In the genomic region with DNA sequence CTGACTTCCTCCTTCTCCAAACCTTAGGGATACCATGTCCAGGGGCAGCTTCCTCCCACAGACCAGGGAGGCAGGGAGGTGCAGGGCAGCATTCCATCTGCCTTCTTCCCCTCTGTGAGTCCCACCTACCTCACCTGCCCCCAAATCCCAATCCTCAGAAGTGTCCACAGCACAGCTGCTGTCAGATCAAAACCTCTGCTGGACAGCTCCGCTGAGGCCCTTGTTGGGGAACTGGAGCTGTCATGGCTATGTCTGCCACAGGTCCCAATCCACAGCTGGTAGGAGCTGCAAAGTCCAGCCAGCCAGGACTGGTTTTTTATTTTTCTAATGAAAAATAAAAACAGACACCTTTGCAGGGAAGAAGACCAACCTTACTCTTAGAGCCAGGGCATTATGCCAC, we compare ENCODE assay signal across 23 cellular contexts. TPM values are rescaled to one million over a fixed set of nuclear protein-coding genes. Genes with fewer than 3 reads are reported as not detected.
DNase-seq lines count a peak whose midpoint lies in the region; ATAC-seq, FAIRE-seq and TF ChIP-seq lines count a peak whose summit lies in the region.
"Had no signal": no experiment of that assay in that cellular context is flagged by ENCODE, and none has a peak within 500 bp of the region (broad histone marks: within the 10 kb centered on the region; RNA-seq: fewer than 3 reads in every experiment).

No MANE protein-coding gene starts in this region.

- TF ChIP-seq POLR2A in H1 (IDR thresholded peaks at IDR 0.05; ENCODE audit: control extremely low read depth in 1 of 2, low read depth in 2 of 2, low read length in 2 of 2), result no peak

- no peaks in the 10 kb centered on the region for H3K9me3 ChIP-seq in SK-N-SH
- no peaks in the 10 kb centered on the region for H3K9me3 ChIP-seq in H1 (ENCODE audit: insufficient read depth in 2 of 2, low read depth in 1 of 2, low read length in 1 of 2)

- H3K4me2 ChIP-seq in SK-N-SH, result no peak overlapping the region
- no peak overlapping the region for H3K4me2 ChIP-seq in H1 (ENCODE audit: insufficient read depth in 1 of 2, low read depth in 2 of 2, low read length in 2 of 2)
- no peak overlapping the region for H3K4me2 ChIP-seq in mesendoderm (ENCODE audit: low read length)

- H3K56ac ChIP-seq in H1 (replicated peaks; ENCODE audit: insufficient read length, low read depth, low read length) (no peak overlapping the region), mesendoderm (ENCODE audit: low read length) (no peak overlapping the region)

- H3K18ac ChIP-seq in H1 (ENCODE audit: extremely low read depth, low read length), result no peak overlapping the region
- H3K18ac ChIP-seq in mesendoderm (ENCODE audit: low read length), result no peak overlapping the region

- CTCF ChIA-PET in SK-N-SH (lab: Yijun Ruan, JAX), result interaction anchor here (0.9 to 1.4 kb wide), 2 partner anchors 79 to 127 kb away, joined by 3 read pairs; no protein-coding TSS in a partner anchor
- CTCF ChIA-PET in H1 (lab: Charles Lee; ENCODE audit: partially characterized antibody), result interaction anchor here (0.7 to 2.1 kb wide), 7 partner anchors 11 to 133 kb away, joined by 3 to 9 read pairs (median 3); partner anchors contain the start of gene TBC1D21

- no peak for FAIRE-seq in H1 (lab: Jason Lieb, UNC)
- FAIRE-seq: H54 had no signal

- H4K91ac ChIP-seq in H1 (replicated peaks; ENCODE audit: insufficient read length, low read length), result no peak overlapping the region

- no peak overlapping the region for H3K9ac ChIP-seq in SK-N-SH
- H3K9ac ChIP-seq in H1 (replicated peaks in 1 of 4; ENCODE audit: extremely low read depth in 1 of 4, low read depth in 3 of 4, low read length in 3 of 4), result no peak overlapping the region
- H3K9ac ChIP-seq in mesendoderm (ENCODE audit: low read length), result no peak overlapping the region

- H3K4me1 ChIP-seq in SK-N-SH (ENCODE audit: control insufficient read depth in 1 of 2, insufficient read depth in 2 of 2, low read depth in 1 of 2, low read length in 1 of 2), result peaks cover 0 to 33% of the 10 kb centered on the region in 2 experiments; a peak in 1 of 4 replicates
- no peaks in the 10 kb centered on the region for H3K4me1 ChIP-seq in H1 (replicated peaks in 1 of 4; ENCODE audit: control insufficient read depth in 3 of 4, insufficient read depth in 4 of 4, low read length in 3 of 4)
- H3K4me1 ChIP-seq in mesendoderm (ENCODE audit: control insufficient read depth, low read depth, low read length), result no peaks in the 10 kb centered on the region

- no peaks in the 10 kb centered on the region for H3K36me3 Mint-ChIP-seq in glutamatergic neuron (ENCODE audit: unreplicated experiment)
- H3K36me3 Mint-ChIP-seq: CD4-positive, alpha-beta memory T cell had no signal

- ATAC-seq in SK-N-SH treated with all-trans-retinoic acid at 6 μM for 48 hours, result no peak

- H2BK15ac ChIP-seq in H1 (ENCODE audit: low read length) (no peak overlapping the region), mesendoderm (replicated peaks; ENCODE audit: low read depth) (no peak overlapping the region)

- H2AFZ ChIP-seq in SK-N-SH (ENCODE audit: low read depth) (no peak overlapping the region), H1 (ENCODE audit: low read length) (no peak overlapping the region)

- H3K23me2 ChIP-seq in H1 (ENCODE audit: low read depth, low read length), result no peaks in the 10 kb centered on the region

- no peaks in the 10 kb centered on the region for H3F3A ChIP-seq in SK-N-SH (replicated peaks; ENCODE audit: insufficient read depth)

- no peak overlapping the region for H4K8ac ChIP-seq in H1 (ENCODE audit: extremely low read depth, insufficient read depth, low read length)
- H4K8ac ChIP-seq in mesendoderm (ENCODE audit: low read depth, low read length), result no peak overlapping the region

- H3K79me1 ChIP-seq in H1 (ENCODE audit: low read depth, low read length), result no peaks in the 10 kb centered on the region
- H3K79me1 ChIP-seq in mesendoderm (ENCODE audit: low read length), result no peaks in the 10 kb centered on the region

- no peak overlapping the region for H2BK12ac ChIP-seq in H1 (ENCODE audit: low read depth, low read length)

- no peak for DNase-seq in SK-N-SH
- DNase-seq in H1 (ENCODE audit: low read depth in 1 of 2, low spot score in 2 of 2), result no peak
- peak; percentile 33 for DNase-seq in mesendoderm
- DNase-seq in GM10266 (ENCODE audit: extremely low spot score), result no peak
- DNase-seq in T-helper 2 cell, result no peak
- DNase-seq in glutamatergic neuron, result no peak
- DNase-seq: Calu3; CD4-positive, alpha-beta memory T cell; DMS53; IMR-90; NCI-H1105; NCI-H1694 treated with DMSO at 0.1 percent for 48 hours; NCI-H345; NCI-H526 treated with DMSO at 0.1 percent for 48 hours; OCI-M1; RPMI8226 had no signal

- POLR2A ChIA-PET in SK-N-SH (lab: Yijun Ruan, JAX) (no interaction called here), H1 (lab: Charles Lee; ENCODE audit: partially characterized antibody) (no interaction called here)

- no peak overlapping the region for H3K4ac ChIP-seq in H1 (replicated peaks; ENCODE audit: insufficient read length, low read depth, low read length)
- no peak overlapping the region for H3K4ac ChIP-seq in mesendoderm (ENCODE audit: low read depth, low read length)

- no peak overlapping the region for H2BK120ac ChIP-seq in H1 (replicated peaks; ENCODE audit: low read depth, low read length)
- no peak overlapping the region for H2BK120ac ChIP-seq in mesendoderm (ENCODE audit: low read depth, low read length)

- H3K9me3 Mint-ChIP-seq in glutamatergic neuron (ENCODE audit: unreplicated experiment), result no peaks in the 10 kb centered on the region
- H3K9me3 Mint-ChIP-seq: CD4-positive, alpha-beta memory T cell had no signal

- peaks cover 5% of the 10 kb centered on the region for H3K27me3 Mint-ChIP-seq in glutamatergic neuron (ENCODE audit: unreplicated experiment)

- H3K4me3 ChIP-seq in SK-N-SH (ENCODE audit: low read depth in 2 of 2, low read length in 1 of 2) (no peak overlapping the region), H1 (ENCODE audit: extremely low read depth in 1 of 4, insufficient read depth in 2 of 4, low read depth in 3 of 4, low read length in 4 of 4) (no peak overlapping the region), mesendoderm (ENCODE audit: low read length) (no peak overlapping the region)

- 86% methylated on average over 1 of the region's 1 CpG for WGBS in SK-N-SH (ENCODE audit: low lambda C conversion rate)
- 100% methylated on average over 1 of the region's 1 CpG; no CpG with 5 or more reads in 1 of the 2 experiments for WGBS in H1 (ENCODE audit: extremely low coverage in 1 of 2, insufficient coverage in 1 of 2, insufficient read length in 1 of 2, insufficient replicate concordance in 2 of 2, low coverage in 1 of 2, low lambda C conversion rate in 2 of 2, missing lambda C conversion rate in 1 of 2), 2 experiments
- no CpG with 5 or more reads among the region's 1 CpG for WGBS in mesendoderm (ENCODE audit: extremely low coverage, insufficient coverage, low lambda C conversion rate)

- H3K14ac ChIP-seq in H1 (ENCODE audit: insufficient read length), result no peak overlapping the region

- TF ChIP-seq CTCF in SK-N-SH (IDR thresholded peaks at IDR 0.05) (no peak), H1 (IDR thresholded peaks at IDR 0.05; ENCODE audit: control extremely low read depth in 1 of 3, insufficient read depth in 1 of 3, low read depth in 1 of 3, low read length in 3 of 3) (no peak), GM10266 (IDR thresholded peaks at IDR 0.05; ENCODE audit: control insufficient read depth, insufficient read depth, low read depth, missing control alignments) (no peak), glutamatergic neuron (IDR thresholded peaks at IDR 0.05; ENCODE audit: partially characterized antibody, unreplicated experiment) (no peak)

- TF ChIP-seq EP300 in SK-N-SH (IDR thresholded peaks at IDR 0.05; ENCODE audit: borderline replicate concordance in 1 of 2, low read depth in 1 of 2, low read length in 1 of 2) (no peak), Ishikawa (IDR thresholded peaks at IDR 0.05; ENCODE audit: borderline replicate concordance) (no peak), H1 (IDR thresholded peaks at IDR 0.05; ENCODE audit: borderline replicate concordance in 1 of 2, low read depth in 2 of 2, low read length in 2 of 2) (no peak)

- H3K27me3 ChIP-seq in SK-N-SH (ENCODE audit: insufficient read depth) (peaks cover 11% of the 10 kb centered on the region; the same call in 1 of the 2 replicates), H1 (replicated peaks in 1 of 4; ENCODE audit: control insufficient read depth in 3 of 4, extremely low read depth in 1 of 4, insufficient read depth in 3 of 4, low read length in 3 of 4) (no peaks in the 10 kb centered on the region), mesendoderm (ENCODE audit: insufficient read depth, low read length, poor library complexity) (no peaks in the 10 kb centered on the region)

- H3K23ac ChIP-seq in H1 (ENCODE audit: insufficient read length), result no peak overlapping the region
- no peak overlapping the region for H3K23ac ChIP-seq in mesendoderm (ENCODE audit: low read length)

- H4K20me1 ChIP-seq in SK-N-SH (ENCODE audit: insufficient read depth) (no peaks in the 10 kb centered on the region), H1 (replicated peaks in 1 of 2; ENCODE audit: control insufficient read depth in 1 of 2, insufficient read depth in 2 of 2, low read length in 2 of 2) (peaks cover 0 to 2% of the 10 kb centered on the region in 2 experiments)

- no peaks in the 10 kb centered on the region for H3K36me3 ChIP-seq in SK-N-SH (replicated peaks in 1 of 2; ENCODE audit: control insufficient read depth in 1 of 2, insufficient read depth in 2 of 2, low read length in 1 of 2)
- H3K36me3 ChIP-seq in H1 (ENCODE audit: control insufficient read depth in 2 of 4, insufficient read depth in 4 of 4, low read length in 3 of 4), result no peaks in the 10 kb centered on the region
- H3K36me3 ChIP-seq in mesendoderm (ENCODE audit: control insufficient read depth, insufficient read depth, low read length), result no peaks in the 10 kb centered on the region

- H2BK5ac ChIP-seq in H1 (ENCODE audit: low read depth, low read length), result no peak overlapping the region
- no peak overlapping the region for H2BK5ac ChIP-seq in mesendoderm (ENCODE audit: low read length)

- no peak for TF ChIP-seq RAD21 in SK-N-SH (IDR thresholded peaks at IDR 0.05; ENCODE audit: low read length)
- no peak for TF ChIP-seq RAD21 in Ishikawa (IDR thresholded peaks at IDR 0.05; ENCODE audit: low read depth)
- no peak for TF ChIP-seq RAD21 in H1 (IDR thresholded peaks at IDR 0.05 in 1 of 2, conservative IDR thresholded peaks at IDR 0.05 in 1 of 2; ENCODE audit: low read depth in 2 of 2, low read length in 2 of 2)

- no peak overlapping the region for H2BK20ac ChIP-seq in H1 (ENCODE audit: low read length)

- no peaks in the 10 kb centered on the region for H3K4me1 Mint-ChIP-seq in glutamatergic neuron (ENCODE audit: low read depth, unreplicated experiment)
- H3K4me1 Mint-ChIP-seq: CD4-positive, alpha-beta memory T cell had no signal

- H3K27ac Mint-ChIP-seq in glutamatergic neuron (ENCODE audit: unreplicated experiment), result no peak overlapping the region
- H3K27ac Mint-ChIP-seq: CD4-positive, alpha-beta memory T cell had no signal

- H3K79me2 ChIP-seq in SK-N-SH (ENCODE audit: insufficient read depth) (no peaks in the 10 kb centered on the region), H1 (ENCODE audit: control insufficient read depth in 1 of 2, insufficient read depth in 2 of 2, low read length in 2 of 2) (no peaks in the 10 kb centered on the region), mesendoderm (ENCODE audit: control insufficient read depth, insufficient read depth, low read length) (no peaks in the 10 kb centered on the region)

- H3K27ac ChIP-seq in SK-N-SH (ENCODE audit: low read depth in 2 of 2, low read length in 1 of 2) (no peak overlapping the region), H1 (ENCODE audit: low read depth, low read length) (no peak overlapping the region), mesendoderm (ENCODE audit: low read depth, low read length) (no peak overlapping the region)
- H3K27ac ChIP-seq: 22Rv1 had no signal

- no peak overlapping the region for H3K4me3 Mint-ChIP-seq in glutamatergic neuron (ENCODE audit: unreplicated experiment)
- H3K4me3 Mint-ChIP-seq: CD4-positive, alpha-beta memory T cell had no signal

- H4K5ac ChIP-seq in H1 (ENCODE audit: insufficient read length, low read depth, low read length), result no peak overlapping the region
- H4K5ac ChIP-seq in mesendoderm (ENCODE audit: low read length), result no peak overlapping the region

- no peak overlapping the region for H2AK5ac ChIP-seq in H1 (ENCODE audit: low read depth, low read length)
- no peak overlapping the region for H2AK5ac ChIP-seq in mesendoderm (ENCODE audit: low read length)

- no peaks in the 10 kb centered on the region for H3K9me2 ChIP-seq in SK-N-SH

RNA-seq across cellular contexts. Expression of gene TBC1D21, which starts 40.7 kb away (rescaled TPM):
- not detected in 2 replicates for polyA plus RNA-seq in SK-N-SH (2012; rRNA removed)
- polyA plus RNA-seq in SK-N-SH (2012; cell fraction: cytosol; rRNA removed), result not detected in 2 replicates
- not detected in 2 replicates for polyA plus RNA-seq in SK-N-SH (2012; cell fraction: nucleus; rRNA removed)
- not detected in 2 replicates for total RNA-seq in H1 (2021; fragmentation: NEBNext Ultra II Directional; extraction: Animal tissue kit (Norgen Biotek cat#: 25700))
- polyA plus RNA-seq in H1 (2011; rRNA removed), result not detected in 2 replicates
- polyA plus RNA-seq in H1 (2011; cell fraction: cytosol; rRNA removed), result not detected
- not detected for polyA plus RNA-seq in H1 (2011; cell fraction: nucleus; rRNA removed)
- not detected in 4 replicates for polyA plus RNA-seq in H1 (2012, experiment 1 of 2)
- polyA plus RNA-seq in H1 (2012, experiment 2 of 2), result not detected
- polyA plus RNA-seq in H1 (2013, experiment 1 of 2), result not detected
- polyA plus RNA-seq in H1 (2013, experiment 2 of 2), result not detected
- not detected in 2 replicates for polyA minus RNA-seq in H1 (2011; rRNA and poly(A)+ RNA removed)
- polyA minus RNA-seq in H1 (2011; cell fraction: cytosol; rRNA and poly(A)+ RNA removed), result not detected
- polyA minus RNA-seq in H1 (2011; cell fraction: nucleus; rRNA and poly(A)+ RNA removed), result not detected
- polyA plus RNA-seq in mesendoderm (2013, experiment 1 of 2), result not detected
- polyA plus RNA-seq in mesendoderm (2013, experiment 2 of 2), result not detected
- total RNA-seq in glutamatergic neuron (ENCODE audit: unreplicated experiment), result not detected
- total RNA-seq: Calu3; CD4-positive, alpha-beta memory T cell; HT-29; IMR-90; LHCN-M2 had no signal
- polyA plus RNA-seq: BJ; CD4-positive, alpha-beta memory T cell; IMR-90 had no signal

Comparison
In these comparisons a context has a peak if more than half of its experiments do, and no peak if none do; other contexts are left out.
1. Of the 17 proteins assayed by ChIP-seq in both H1 and SK-N-SH: peak only in H1: SIN3A; only in SK-N-SH: none; in both: none; in neither: 16.